20 cellular contexts compared by ENCODE assay signal in genomic region chr18:27803957-27804356, GRCh38.
"Had no signal": no experiment of that assay in that cellular context is flagged by ENCODE, and none has a peak within 500 bp of the region (broad histone marks: within the 10 kb centered on the region; RNA-seq: fewer than 3 reads in every experiment).

No MANE protein-coding gene starts in this region.

- H2AFZ ChIP-seq: parathyroid adenoma had no signal

- H3K79me2 ChIP-seq: parathyroid adenoma had no signal

- H3K27me3 ChIP-seq: brain microvascular endothelial cell, neural progenitor cell, testis had no signal

- ATAC-seq: activated CD8-positive, alpha-beta memory T cell treated with anti-CD3 and anti-CD28 coated beads, Interleukin-2, amount 10 ng/mL, durations not matched to agents 7 days and 5 days; activated T-helper 17 cell treated with anti-CD3 and anti-CD28 coated beads, Interleukin-2, amount 50 U/mL, for 72 hours; esophagus mucosa; naive thymus-derived CD4-positive, alpha-beta T cell; sciatic nerve; stimulated activated effector memory CD8-positive, alpha-beta T cell treated with anti-CD3 and anti-CD28 coated beads, Interleukin-12 subunit alpha, Interleukin-12 subunit beta, amount 100 ng/mL, for 72 hours had no signal

- H3K4me2 ChIP-seq: neural progenitor cell had no signal

- H3K9me3 ChIP-seq: testis had no signal

- H3K27ac ChIP-seq: brain microvascular endothelial cell, coronary artery, neural progenitor cell, parathyroid adenoma, testis had no signal

- DNase-seq: activated CD4-positive, alpha-beta memory T cell treated with anti-CD3 and anti-CD28 coated beads, Interleukin-2, amount 10 ng/mL, durations not matched to agents 7 days and 5 days; activated CD4-positive, alpha-beta T cell treated with anti-CD3 and anti-CD28 coated beads for 48 hours; activated CD4-positive, CD25-positive, alpha-beta regulatory T cell; activated CD8-positive, alpha-beta memory T cell treated with anti-CD3 and anti-CD28 coated beads, Interleukin-2, amount 10 ng/mL, durations not matched to agents 7 days and 5 days; activated naive CD4-positive, alpha-beta T cell; activated naive CD8-positive, alpha-beta T cell treated with anti-CD3 and anti-CD28 coated beads, Interleukin-2, amount 10 ng/mL, durations not matched to agents 7 days and 5 days; anterior cingulate cortex; brain microvascular endothelial cell; mesendoderm; naive thymus-derived CD4-positive, alpha-beta T cell; stimulated activated CD4-positive, alpha-beta T cell treated with anti-CD3 and anti-CD28 coated beads, Interleukin-4, amount 100 ng/mL, for 24 hours; T-helper 9 cell; testis had no signal

- H3K9ac ChIP-seq: neural progenitor cell, parathyroid adenoma had no signal

- H3K4me3 ChIP-seq: coronary artery, neural progenitor cell, testis had no signal

- H3K4me1 ChIP-seq: neural progenitor cell, parathyroid adenoma, testis had no signal

- H3K36me3 ChIP-seq: brain microvascular endothelial cell, neural progenitor cell had no signal
